In genomic region chr22:38305481-38306448, GRCh38 we compare ENCODE assay signal across 8 cellular contexts. TPM values are rescaled to one million over a fixed set of nuclear protein-coding genes. Genes with fewer than 3 reads are reported as not detected.
DNase-seq lines count a peak whose midpoint lies in the region; ATAC-seq and TF ChIP-seq lines count a peak whose summit lies in the region.

No MANE protein-coding gene starts in this region.

- POLR2A ChIA-PET in CD8-positive, alpha-beta memory T cell (lab: Charles Lee) = interaction anchor here (0.6 to 1.6 kb wide), 3 partner anchors 10 to 94 kb away, joined by 3 to 8 read pairs (median 4); no protein-coding TSS in a partner anchor

- ATAC-seq in GM19395 (IDR thresholded peaks at IDR 0.05; ENCODE audit: unreplicated experiment) (peak; percentile 75), HG03442 (IDR thresholded peaks at IDR 0.05; ENCODE audit: unreplicated experiment) (peak; percentile 49)

- peak overlapping the region; percentile 44 to 81 (median 70) for H3K4me3 Mint-ChIP-seq in CD8-positive, alpha-beta memory T cell
- peak overlapping the region; percentile 10 to 28 (median 20) for H3K4me3 Mint-ChIP-seq in nephron

- no peaks in the 10 kb centered on the region for H3K9me3 Mint-ChIP-seq in CD8-positive, alpha-beta memory T cell
- no peaks in the 10 kb centered on the region for H3K9me3 Mint-ChIP-seq in nephron

- TF ChIP-seq CTCF in VCaP (conservative IDR thresholded peaks at IDR 0.05) (no peak; the same call in 1 of the 2 replicates), nephron (IDR thresholded peaks at IDR 0.05; ENCODE audit: unreplicated experiment in 3 of 3) (no peak)

- peaks cover 0 to 1% of the 10 kb centered on the region in 2 donors for H3K27me3 Mint-ChIP-seq in CD8-positive, alpha-beta memory T cell
- H3K27me3 Mint-ChIP-seq in nephron (ENCODE audit: low read depth) = no peaks in the 10 kb centered on the region

- peak overlapping the region; percentile 16 to 94 (median 88) for H3K27ac Mint-ChIP-seq in CD8-positive, alpha-beta memory T cell
- H3K27ac Mint-ChIP-seq in nephron = peak overlapping the region; percentile 80 to 87 (median 87)

- peak overlapping the region; percentile 13 for H3K27ac ChIP-seq in CD8-positive, alpha-beta memory T cell (ENCODE audit: low read depth, low read length)
- peak overlapping the region; percentile 53 for H3K27ac ChIP-seq in VCaP

- DNase-seq in CD8-positive, alpha-beta memory T cell = peak in 3 of 5 donors; percentile 20 to 43 (median 32)
- no peak for DNase-seq in GDM1 (lab: John Stamatoyannopoulos, UW)
- no peak for DNase-seq in anterior cingulate cortex (lab: John Stamatoyannopoulos, UW)

- H3K36me3 Mint-ChIP-seq in CD8-positive, alpha-beta memory T cell = peaks cover 4 to 48% (median 8%) of the 10 kb centered on the region in 3 donors
- H3K36me3 Mint-ChIP-seq in nephron (ENCODE audit: low read depth) = peaks cover 44% of the 10 kb centered on the region

- peaks cover 9% of the 10 kb centered on the region for H3K4me1 ChIP-seq in CD8-positive, alpha-beta memory T cell (ENCODE audit: insufficient read depth, low read length)
- H3K4me1 ChIP-seq in endocrine pancreas (ENCODE audit: control insufficient read depth, insufficient read depth, low read length) = peaks cover 5% of the 10 kb centered on the region

- H3K9ac ChIP-seq in endocrine pancreas (ENCODE audit: control insufficient read depth, insufficient read depth, low read length) = no peak overlapping the region

- CTCF ChIA-PET in CD8-positive, alpha-beta memory T cell (lab: Charles Lee) = interaction anchor here (0.6 to 1.4 kb wide), 2 partner anchors 12 to 407 kb away, joined by 4 read pairs; no protein-coding TSS in a partner anchor

- no peak overlapping the region for H3K4me3 ChIP-seq in CD8-positive, alpha-beta memory T cell (ENCODE audit: low read length)
- peak overlapping the region; percentile 22 for H3K4me3 ChIP-seq in endocrine pancreas (ENCODE audit: control insufficient read depth, insufficient read depth, low read length)

- no peaks in the 10 kb centered on the region for H3K9me3 ChIP-seq in CD8-positive, alpha-beta memory T cell (ENCODE audit: low read length)
- H3K9me3 ChIP-seq in endocrine pancreas (ENCODE audit: control insufficient read depth, low read length) = no peaks in the 10 kb centered on the region

- no peaks in the 10 kb centered on the region for H3K27me3 ChIP-seq in CD8-positive, alpha-beta memory T cell (ENCODE audit: insufficient read depth, low read length, poor library complexity, severe bottlenecking)
- no peaks in the 10 kb centered on the region for H3K27me3 ChIP-seq in endocrine pancreas (ENCODE audit: control insufficient read depth, insufficient read depth, low read length)

- H3K4me1 Mint-ChIP-seq in CD8-positive, alpha-beta memory T cell = peaks cover 38 to 52% (median 41%) of the 10 kb centered on the region in 3 donors
- H3K4me1 Mint-ChIP-seq in nephron = peaks cover 42% of the 10 kb centered on the region

- H3K36me3 ChIP-seq in CD8-positive, alpha-beta memory T cell (ENCODE audit: insufficient read depth, low read length) = peaks cover 10% of the 10 kb centered on the region
- H3K36me3 ChIP-seq in endocrine pancreas (ENCODE audit: control insufficient read depth, insufficient read depth, low read length) = peaks cover 10% of the 10 kb centered on the region

RNA-seq across cellular contexts. Expression of gene CSNK1E, which starts 11.5 kb away (rescaled TPM):
- 100 to 1,000 TPM; 102 to 105 TPM for total RNA-seq in CD8-positive, alpha-beta memory T cell
- polyA plus RNA-seq in CD8-positive, alpha-beta memory T cell = 14.1 TPM

RNA-seq across cellular contexts. Expression of gene TMEM184B, which starts 33.0 kb away (rescaled TPM):
- 10 to 100 TPM; 29.0 to 31.7 TPM for total RNA-seq in CD8-positive, alpha-beta memory T cell
- 23.4 TPM for polyA plus RNA-seq in CD8-positive, alpha-beta memory T cell

Comparison
In these comparisons a context has a peak if more than half of its experiments do, and no peak if none do; other contexts are left out.
1. DNase-seq: peak in CD8-positive, alpha-beta memory T cell (3 of 5); none in GDM1 (single experiment) and anterior cingulate cortex (0 of 58).